8 cellular contexts compared by ENCODE assay signal in genomic region chr22:21666786-21667185, GRCh38. TPM values are rescaled to one million over a fixed set of nuclear protein-coding genes. Genes with fewer than 3 reads are reported as not detected.
DNase-seq lines count a peak whose midpoint lies in the region; ATAC-seq and TF ChIP-seq lines count a peak whose summit lies in the region.

No MANE protein-coding gene starts in this region.

- DNase-seq in BE2C (no peak), choroid plexus epithelial cell (ENCODE audit: low read depth) (no peak), natural killer cell (no peak), foreskin melanocyte (no peak), GM19238 (ENCODE audit: insufficient read length, low spot score) (no peak)

- H2AFZ ChIP-seq in KMS-11 (ENCODE audit: low read depth): peak overlapping the region; percentile 93; the same call in 1 of the 2 replicates

- H3K27me3 ChIP-seq in BE2C: no peaks in the 10 kb centered on the region
- H3K27me3 ChIP-seq in KMS-11 (ENCODE audit: insufficient read depth, low read depth): no peaks in the 10 kb centered on the region

- no peak for ATAC-seq in natural killer cell
- ATAC-seq in HG03175 (IDR thresholded peaks at IDR 0.05; ENCODE audit: unreplicated experiment): no peak
- no peak for ATAC-seq in GM18909 (IDR thresholded peaks at IDR 0.05; ENCODE audit: poor library complexity, unreplicated experiment)

- peak overlapping the region; percentile 94 to 97 for H3K27ac Mint-ChIP-seq in natural killer cell

- H3K4me1 Mint-ChIP-seq in natural killer cell: peaks cover 28 to 48% of the 10 kb centered on the region in 2 donors

- no peaks in the 10 kb centered on the region for H4K20me1 ChIP-seq in KMS-11 (ENCODE audit: insufficient read depth)

- H3K4me2 ChIP-seq in KMS-11: peak overlapping the region; percentile 69; the same call in 1 of the 2 replicates

- no peaks in the 10 kb centered on the region for H3K4me1 ChIP-seq in BE2C
- peaks cover 4% of the 10 kb centered on the region for H3K4me1 ChIP-seq in KMS-11 (ENCODE audit: low read depth, poor library complexity, severe bottlenecking)

- H3K36me3 ChIP-seq in BE2C (peaks cover 13% of the 10 kb centered on the region), KMS-11 (ENCODE audit: insufficient read depth) (no peaks in the 10 kb centered on the region; the same call in 1 of the 2 replicates)

- peak overlapping the region; percentile 71; the same call in 1 of the 2 replicates for H3K9ac ChIP-seq in KMS-11

- H3K27ac ChIP-seq in KMS-11: peak overlapping the region; percentile 69; the same call in 1 of the 2 replicates

- TF ChIP-seq CTCF in BE2C (IDR thresholded peaks at IDR 0.05; ENCODE audit: low read depth, low read length) (no peak), KMS-11 (conservative IDR thresholded peaks at IDR 0.05; ENCODE audit: low read depth, low read length) (no peak), choroid plexus epithelial cell (conservative IDR thresholded peaks at IDR 0.05; ENCODE audit: low read depth, low read length) (no peak), natural killer cell (IDR thresholded peaks at IDR 0.05) (no peak)

- H3K79me2 ChIP-seq in KMS-11 (ENCODE audit: insufficient read depth, low read depth): peaks cover 23% of the 10 kb centered on the region; the same call in 1 of the 2 replicates

- H3K4me3 Mint-ChIP-seq in natural killer cell: peak overlapping the region; percentile 98

- H3K27me3 Mint-ChIP-seq in natural killer cell (ENCODE audit: low read depth in 2 of 2): no peaks in the 10 kb centered on the region

- peak overlapping the region; percentile 84 for H3K4me3 ChIP-seq in BE2C (ENCODE audit: low read depth, low read length)
- no peak overlapping the region for H3K4me3 ChIP-seq in KMS-11 (IDR thresholded peaks at IDR 0.05; ENCODE audit: insufficient read depth, low read depth, low read length)
- peak overlapping the region; percentile 94 for H3K4me3 ChIP-seq in choroid plexus epithelial cell (ENCODE audit: low read depth, low read length)

- intact Hi-C loops in natural killer cell (cut with micrococcal nuclease): no loop called here

- no peaks in the 10 kb centered on the region for H3K9me3 Mint-ChIP-seq in natural killer cell

- no peaks in the 10 kb centered on the region for H3K36me3 Mint-ChIP-seq in natural killer cell

- H3K9me3 ChIP-seq in BE2C: no peaks in the 10 kb centered on the region

RNA-seq across cellular contexts. Expression of gene PPIL2, which starts 1.0 kb away (rescaled TPM):
- 72.2 TPM for polyA plus RNA-seq in BE2C (2012; ENCODE audit: insufficient read depth, insufficient read length, low read depth)
- 100 to 1,000 TPM; 101 to 127 (median 124) TPM for total RNA-seq in natural killer cell

RNA-seq across cellular contexts. Expression of gene SDF2L1, which starts 24.7 kb away (rescaled TPM):
- 204 TPM for polyA plus RNA-seq in BE2C (2012; ENCODE audit: insufficient read depth, insufficient read length, low read depth)
- total RNA-seq in natural killer cell: 10 to 100 TPM; 38.3 to 55.8 (median 40.3) TPM

RNA-seq across cellular contexts. Expression of gene CCDC116, which starts 34.2 kb away (rescaled TPM):
- 0.51 TPM for polyA plus RNA-seq in BE2C (2012; ENCODE audit: insufficient read depth, insufficient read length, low read depth)
- total RNA-seq in natural killer cell: under 1 TPM in 1 of 3 donors, not detected in 2; 0.43 TPM

RNA-seq across cellular contexts. Expression of gene YDJC, which starts 37.0 kb away (rescaled TPM):
- polyA plus RNA-seq in BE2C (2012; ENCODE audit: insufficient read depth, insufficient read length, low read depth): 122 TPM
- 10 to 100 TPM; 20.5 to 24.4 (median 21.6) TPM for total RNA-seq in natural killer cell
